10 cellular contexts compared by ENCODE assay signal in genomic region chr6:109892451-109893435, GRCh38.
DNase-seq lines count a peak whose midpoint lies in the region; FAIRE-seq and TF ChIP-seq lines count a peak whose summit lies in the region.
"Had no signal": no experiment of that assay in that cellular context is flagged by ENCODE, and none has a peak within 500 bp of the region (broad histone marks: within the 10 kb centered on the region; RNA-seq: fewer than 3 reads in every experiment).

No MANE protein-coding gene starts in this region.

- H3K4me1 ChIP-seq in keratinocyte (ENCODE audit: control insufficient read depth, extremely low read depth, insufficient read depth, low read length): peaks cover 15% of the 10 kb centered on the region
- H3K4me1 ChIP-seq: adrenal gland had no signal

- peak; percentile 29 for FAIRE-seq in keratinocyte (lab: Jason Lieb, UNC)

- peak overlapping the region; percentile 79 for H3K27ac Mint-ChIP-seq in type B pancreatic cell

- dilution Hi-C loops in keratinocyte (cut with MboI; ENCODE audit: extremely low pct_ligation_motif_present, low sequenced_read_pairs): no loop called here

- H3K4me3 ChIP-seq in keratinocyte (ENCODE audit: control insufficient read depth in 2 of 3, extremely low read depth in 1 of 3, insufficient read depth in 2 of 3, low read depth in 1 of 3, low read length in 3 of 3): no peak overlapping the region
- H3K4me3 ChIP-seq: adrenal gland had no signal

- H4K20me1 ChIP-seq in keratinocyte (ENCODE audit: control insufficient read depth, extremely low read depth, insufficient read depth, low read length): no peaks in the 10 kb centered on the region

- H3K9me3 ChIP-seq in keratinocyte (ENCODE audit: control insufficient read depth, low read depth, low read length): no peaks in the 10 kb centered on the region
- H3K9me3 ChIP-seq: adrenal gland had no signal

- H3K27me3 ChIP-seq in keratinocyte (ENCODE audit: control insufficient read depth, extremely low read depth, insufficient read depth, low read length): no peaks in the 10 kb centered on the region
- H3K27me3 ChIP-seq: adrenal gland had no signal

- H3K4me2 ChIP-seq in keratinocyte (ENCODE audit: control insufficient read depth, extremely low read depth, insufficient read depth, low read depth, low read length): peak overlapping the region; percentile 35

- H3K4me3 Mint-ChIP-seq in type B pancreatic cell: peak overlapping the region; percentile 61

- no peaks in the 10 kb centered on the region for H3K36me3 ChIP-seq in keratinocyte (ENCODE audit: control insufficient read depth in 2 of 2, extremely low read depth in 1 of 2, insufficient read depth in 2 of 2, low read length in 2 of 2)
- H3K36me3 ChIP-seq: adrenal gland had no signal

- TF ChIP-seq CTCF in VCaP (conservative IDR thresholded peaks at IDR 0.05): peak; percentile 6; the same call in 1 of the 2 replicates
- no peak for TF ChIP-seq CTCF in keratinocyte (optimal IDR thresholded peaks at IDR 0.05 in 1 of 3, IDR thresholded peaks at IDR 0.05 in 1 of 3, conservative IDR thresholded peaks at IDR 0.05 in 1 of 3; ENCODE audit: extremely low read depth in 1 of 3, insufficient read depth in 2 of 3, low read length in 3 of 3)
- no peak for TF ChIP-seq CTCF in type B pancreatic cell (conservative IDR thresholded peaks at IDR 0.05)

- no peaks in the 10 kb centered on the region for H3K79me2 ChIP-seq in keratinocyte (ENCODE audit: control insufficient read depth, insufficient read depth, low read length)

- peaks cover 3% of the 10 kb centered on the region for H3K36me3 Mint-ChIP-seq in type B pancreatic cell

- peaks cover 27% of the 10 kb centered on the region for H3K4me1 Mint-ChIP-seq in type B pancreatic cell (ENCODE audit: unreplicated experiment)

- H3K27me3 Mint-ChIP-seq in type B pancreatic cell: no peaks in the 10 kb centered on the region

- DNase-seq in DMS 273 (lab: John Stamatoyannopoulos, UW; ENCODE audit: unreplicated experiment) (peak; percentile 66), DMS 273 treated with DMSO at 0.1 percent for 48 hours (lab: John Stamatoyannopoulos, UW) (no peak), keratinocyte (ENCODE audit: low read depth, low spot score) (no peak), type B pancreatic cell (ENCODE audit: extremely low spot score, unreplicated experiment) (no peak), AG20443 (ENCODE audit: low spot score) (no peak)
- no peak for DNase-seq in activated T-cell treated with anti-CD3 and anti-CD28 coated beads, Interleukin-2, amount 50 U/mL, for 1 hour
- DNase-seq in effector CD4-positive, alpha-beta T cell: no peak
- DNase-seq: 8988T had no signal

- H3K9me1 ChIP-seq in keratinocyte (ENCODE audit: control insufficient read depth, extremely low read depth, insufficient read depth, low read length): no peaks in the 10 kb centered on the region

- H3K9ac ChIP-seq in keratinocyte (ENCODE audit: control insufficient read depth, extremely low read depth, insufficient read depth, low read length): no peak overlapping the region

- H3K27ac ChIP-seq in VCaP (peak overlapping the region; percentile 63), keratinocyte (ENCODE audit: control insufficient read depth, insufficient read depth, low read length) (no peak overlapping the region)

- peaks cover 14% of the 10 kb centered on the region for H3K9me3 Mint-ChIP-seq in type B pancreatic cell

- H2AFZ ChIP-seq in keratinocyte (ENCODE audit: control insufficient read depth, low read length): no peak overlapping the region
